9 cellular contexts compared by ENCODE assay signal in the genomic region with DNA sequence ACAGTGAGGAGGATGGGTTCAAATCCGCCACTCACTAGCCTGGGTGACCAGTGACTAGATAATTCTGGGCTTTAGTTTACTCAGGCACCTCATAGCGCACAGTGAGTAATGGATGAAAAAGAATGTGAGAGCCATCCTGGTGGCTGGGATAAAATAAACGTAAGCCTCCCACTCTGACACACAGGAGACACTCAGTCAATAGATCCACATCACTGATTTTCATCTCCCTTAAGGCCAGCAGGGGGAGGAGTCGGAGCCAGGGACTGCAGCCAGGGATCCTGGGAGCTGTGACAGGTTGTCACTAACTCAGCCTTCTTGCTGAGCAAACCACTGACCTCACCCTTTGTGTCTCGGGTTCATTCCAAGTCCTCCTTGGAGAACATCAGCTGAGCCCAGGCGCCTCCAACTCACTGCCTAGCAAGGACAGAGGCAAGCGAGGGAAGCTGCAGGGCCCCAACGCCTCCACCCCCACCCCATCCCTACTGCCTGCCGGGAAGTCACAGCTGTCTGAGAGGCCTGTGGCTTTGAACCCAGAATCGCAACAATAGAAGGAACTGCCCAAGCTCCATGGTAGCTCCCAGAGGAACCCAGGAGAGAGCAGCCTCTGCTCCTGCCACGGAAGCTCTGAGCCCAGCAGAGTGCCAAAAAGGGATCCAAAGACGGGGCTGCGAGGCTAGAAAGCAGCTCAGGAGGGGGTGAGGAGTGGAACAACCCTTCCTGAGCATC. TPM values are rescaled to one million over a fixed set of nuclear protein-coding genes. Genes with fewer than 3 reads are reported as not detected.
DNase-seq lines count a peak whose midpoint lies in the region; ATAC-seq, FAIRE-seq and TF ChIP-seq lines count a peak whose summit lies in the region.
"Had no signal": no experiment of that assay in that cellular context is flagged by ENCODE, and none has a peak within 500 bp of the region (broad histone marks: within the 10 kb centered on the region; RNA-seq: fewer than 3 reads in every experiment).

No MANE protein-coding gene starts in this region.

- CTCF ChIA-PET in A549 (lab: Yijun Ruan, JAX) = interaction anchor here (0.7 to 43.7 kb wide), 12 partner anchors 10 to 248 kb away, joined by 3 to 1367 read pairs (median 3); a partner anchor contains a TSS

- 7% methylated on average over 9 of the region's 13 CpGs for WGBS in A549 (ENCODE audit: missing lambda C conversion rate)

- no peak for FAIRE-seq in A549 (lab: Jason Lieb, UNC)

- peak overlapping the region; percentile 93 to 100 for H3K27ac ChIP-seq in A549

- TF ChIP-seq CTCF in A549 (IDR thresholded peaks at IDR 0.05) (peak; percentile 39; the same call in 2 of the 3 replicates), GM12864 (IDR thresholded peaks at IDR 0.05; ENCODE audit: low read depth, low read length, missing control alignments) (peak; percentile 36), choroid plexus epithelial cell (conservative IDR thresholded peaks at IDR 0.05; ENCODE audit: low read depth, low read length) (peak; percentile 70)

- H3K4me3 ChIP-seq in A549 = 0 out of 3 replicates have a peak overlapping the region, but pooled peaks have one; percentile 0
- no peak overlapping the region for H3K4me3 ChIP-seq in GM12864 (ENCODE audit: low read depth, low read length)
- H3K4me3 ChIP-seq in choroid plexus epithelial cell (ENCODE audit: low read depth, low read length) = no peak overlapping the region

- TF ChIP-seq EP300 in A549 (IDR thresholded peaks at IDR 0.05) = 0 out of 5 replicates have a peak, but pooled peaks of 1 of the 2 experiments have one; percentile 16

- POLR2A ChIA-PET in A549 (lab: Yijun Ruan, JAX) = interaction anchor here (0.5 to 2.2 kb wide), 8 partner anchors 22 to 768 kb away, joined by 3 to 25 read pairs (median 5); a partner anchor contains a TSS

- no peak for TF ChIP-seq POLR2A in A549 (IDR thresholded peaks at IDR 0.05; ENCODE audit: low read length)

- DNase-seq in A549 (ENCODE audit: low read depth in 1 of 2, low spot score in 1 of 2) (peak; percentile 94 to 96), GM12864 (ENCODE audit: low read depth) (no peak), NCI-H82 treated with DMSO at 0.1 percent for 48 hours (lab: John Stamatoyannopoulos, UW; ENCODE audit: unreplicated experiment) (peak; percentile 33), choroid plexus epithelial cell (ENCODE audit: low read depth) (peak; percentile 97), left lobe of liver (ENCODE audit: low spot score) (peak; percentile 75), stromal cell of bone marrow (ENCODE audit: low read depth) (peak; percentile 96), NCI-H1105 treated with DMSO at 0.1 percent for 48 hours (lab: John Stamatoyannopoulos, UW) (no peak), 8988T (no peak)
- DNase-seq: naive B cell had no signal

- H3K4me1 ChIP-seq in A549 = peaks cover 98% of the 10 kb centered on the region

- peak; percentile 54 to 56; a peak in 4 of 5 replicates for TF ChIP-seq RAD21 in A549 (conservative IDR thresholded peaks at IDR 0.05 in 1 of 2, IDR thresholded peaks at IDR 0.05 in 1 of 2)

- peak overlapping the region; percentile 90 for H3K4me2 ChIP-seq in A549

- no peaks in the 10 kb centered on the region for H3K9me3 ChIP-seq in A549

- ATAC-seq in A549 (peak; percentile 58 to 64), left lobe of liver (peak; percentile 87)

TF ChIP-seq in A549, 52 proteins besides CTCF, POLR2A, EP300 and RAD21 (continues in another document):
- TF ChIP-seq, protein P1, sequence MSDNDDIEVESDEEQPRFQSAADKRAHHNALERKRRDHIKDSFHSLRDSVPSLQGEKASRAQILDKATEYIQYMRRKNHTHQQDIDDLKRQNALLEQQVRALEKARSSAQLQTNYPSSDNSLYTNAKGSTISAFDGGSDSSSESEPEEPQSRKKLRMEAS (IDR thresholded peaks at IDR 0.05) = peak; percentile 64; the same call in 1 of the 2 replicates
- TF ChIP-seq, protein P2, sequence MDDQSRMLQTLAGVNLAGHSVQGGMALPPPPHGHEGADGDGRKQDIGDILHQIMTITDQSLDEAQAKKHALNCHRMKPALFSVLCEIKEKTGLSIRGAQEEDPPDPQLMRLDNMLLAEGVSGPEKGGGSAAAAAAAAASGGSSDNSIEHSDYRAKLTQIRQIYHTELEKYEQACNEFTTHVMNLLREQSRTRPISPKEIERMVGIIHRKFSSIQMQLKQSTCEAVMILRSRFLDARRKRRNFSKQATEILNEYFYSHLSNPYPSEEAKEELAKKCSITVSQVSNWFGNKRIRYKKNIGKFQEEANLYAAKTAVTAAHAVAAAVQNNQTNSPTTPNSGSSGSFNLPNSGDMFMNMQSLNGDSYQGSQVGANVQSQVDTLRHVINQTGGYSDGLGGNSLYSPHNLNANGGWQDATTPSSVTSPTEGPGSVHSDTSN (IDR thresholded peaks at IDR 0.05) = peak; percentile 77
- no peak for TF ChIP-seq FOSL2 (IDR thresholded peaks at IDR 0.05)
- TF ChIP-seq FOSL2 (CRISPR knock-in tag; IDR thresholded peaks at IDR 0.05) = peak; percentile 63
- TF ChIP-seq JUN (IDR thresholded peaks at IDR 0.05) = peak in 1 of 2 experiments; percentile 57; a peak in 2 of 5 replicates
- no peak for TF ChIP-seq EHF (CRISPR knock-in tag; IDR thresholded peaks at IDR 0.05)
- peak; percentile 63 for TF ChIP-seq SMC3 (IDR thresholded peaks at IDR 0.05)
- TF ChIP-seq GATA3 (IDR thresholded peaks at IDR 0.05; ENCODE audit: borderline replicate concordance) = peak; percentile 81; the same call in 1 of the 2 replicates
- TF ChIP-seq HEYL (CRISPR knock-in tag; IDR thresholded peaks at IDR 0.05) = no peak
- TF ChIP-seq RCOR1 (IDR thresholded peaks at IDR 0.05; ENCODE audit: low read depth, low read length) = no peak
- no peak for TF ChIP-seq MAZ (IDR thresholded peaks at IDR 0.05; ENCODE audit: borderline replicate concordance, low read depth, low read length)
- TF ChIP-seq FOXS1 (CRISPR knock-in tag; IDR thresholded peaks at IDR 0.05) = 0 out of 2 replicates have a peak, but pooled peaks have one; percentile 12
- TF ChIP-seq, protein P3, sequence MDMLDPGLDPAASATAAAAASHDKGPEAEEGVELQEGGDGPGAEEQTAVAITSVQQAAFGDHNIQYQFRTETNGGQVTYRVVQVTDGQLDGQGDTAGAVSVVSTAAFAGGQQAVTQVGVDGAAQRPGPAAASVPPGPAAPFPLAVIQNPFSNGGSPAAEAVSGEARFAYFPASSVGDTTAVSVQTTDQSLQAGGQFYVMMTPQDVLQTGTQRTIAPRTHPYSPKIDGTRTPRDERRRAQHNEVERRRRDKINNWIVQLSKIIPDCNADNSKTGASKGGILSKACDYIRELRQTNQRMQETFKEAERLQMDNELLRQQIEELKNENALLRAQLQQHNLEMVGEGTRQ (IDR thresholded peaks at IDR 0.05) = no peak

RNA-seq across cellular contexts. Expression of a gene that starts 30.7 kb away (rescaled TPM):
- 40.1 and 62.8 TPM in 2 replicates for polyA plus RNA-seq in A549 (2011; rRNA removed)
- polyA plus RNA-seq in A549 (2012; cell fraction: cytosol; rRNA removed) = 67.2 and 97.2 TPM in 2 replicates
- 165 and 170 TPM in 2 replicates for polyA plus RNA-seq in A549 (2012; cell fraction: nucleus; rRNA removed)
- polyA plus RNA-seq in A549 (2017; fragmentation: RNase III; extraction: RNeasy Plus Mini Kit Qiagen cat#74134 plus additional on column Dnase treatment) = 97.0 to 102 TPM (median 98.6 TPM) in 3 replicates
- 44.1 and 64.3 TPM in 2 replicates for polyA minus RNA-seq in A549 (2011; rRNA and poly(A)+ RNA removed)
- total RNA-seq in left lobe of liver = 24.0 TPM

RNA-seq across cellular contexts. Expression of a gene that starts 33.9 kb away (rescaled TPM):
- polyA plus RNA-seq in A549 (2011; rRNA removed) (5,441 and 7,182 TPM in 2 replicates), A549 (2017; fragmentation: RNase III; extraction: RNeasy Plus Mini Kit Qiagen cat#74134 plus additional on column Dnase treatment) (3,449 to 3,524 TPM (median 3,456 TPM) in 3 replicates)
- polyA plus RNA-seq in A549 (2012; cell fraction: cytosol; rRNA removed) = 7,109 and 7,241 TPM in 2 replicates
- polyA plus RNA-seq in A549 (2012; cell fraction: nucleus; rRNA removed) = 3,292 and 3,609 TPM in 2 replicates
- 4,371 and 5,632 TPM in 2 replicates for polyA minus RNA-seq in A549 (2011; rRNA and poly(A)+ RNA removed)
- 743 TPM for total RNA-seq in left lobe of liver

RNA-seq across cellular contexts. Expression of a gene that starts 40.3 kb away (rescaled TPM):
- polyA plus RNA-seq in A549 (2011; rRNA removed) (64.1 and 81.5 TPM in 2 replicates), A549 (2017; fragmentation: RNase III; extraction: RNeasy Plus Mini Kit Qiagen cat#74134 plus additional on column Dnase treatment) (43.2 to 50.8 TPM (median 45.8 TPM) in 3 replicates)
- 72.5 and 73.2 TPM in 2 replicates for polyA plus RNA-seq in A549 (2012; cell fraction: cytosol; rRNA removed)
- polyA plus RNA-seq in A549 (2012; cell fraction: nucleus; rRNA removed) = 193 and 238 TPM in 2 replicates
- 224 and 252 TPM in 2 replicates for polyA minus RNA-seq in A549 (2011; rRNA and poly(A)+ RNA removed)
- 42.7 TPM for total RNA-seq in left lobe of liver

RNA-seq across cellular contexts. Expression of a gene that starts 56.9 kb away (rescaled TPM):
- polyA plus RNA-seq in A549 (2011; rRNA removed) (under 0.01 TPM in 1 of 2 replicates, not detected in the other), A549 (2017; fragmentation: RNase III; extraction: RNeasy Plus Mini Kit Qiagen cat#74134 plus additional on column Dnase treatment) (not detected in 3 replicates)
- not detected in 2 replicates for polyA plus RNA-seq in A549 (2012; cell fraction: cytosol; rRNA removed)
- not detected in 2 replicates for polyA plus RNA-seq in A549 (2012; cell fraction: nucleus; rRNA removed)
- polyA minus RNA-seq in A549 (2011; rRNA and poly(A)+ RNA removed) = under 0.01 TPM in 2 replicates
- total RNA-seq in left lobe of liver = 3,631 TPM

RNA-seq across cellular contexts. Expression of a gene that starts 58.2 kb away (rescaled TPM):
- polyA plus RNA-seq in A549 (2011; rRNA removed) (not detected in 2 replicates), A549 (2017; fragmentation: RNase III; extraction: RNeasy Plus Mini Kit Qiagen cat#74134 plus additional on column Dnase treatment) (not detected in 3 replicates)
- not detected in 2 replicates for polyA plus RNA-seq in A549 (2012; cell fraction: cytosol; rRNA removed)
- polyA plus RNA-seq in A549 (2012; cell fraction: nucleus; rRNA removed) = not detected in 2 replicates
- under 0.01 TPM in 2 replicates for polyA minus RNA-seq in A549 (2011; rRNA and poly(A)+ RNA removed)
- 1,949 TPM for total RNA-seq in left lobe of liver

Comparison
In these comparisons a context has a peak if more than half of its experiments do, and no peak if none do; other contexts are left out.
1. DNase-seq: peak in A549 (2 of 2), NCI-H82 treated with DMSO at 0.1 percent for 48 hours (single experiment), choroid plexus epithelial cell (single experiment), left lobe of liver (single experiment) and stromal cell of bone marrow (single experiment); none in GM12864 (single experiment), NCI-H1105 treated with DMSO at 0.1 percent for 48 hours (single experiment) and 8988T (single experiment).
2. Peak in every context shown above with its lines, with median percentiles within 50 percentile points of each other: CTCF ChIP-seq.